Comparison of ENCODE assay signal across 8 cellular contexts in the genomic region with DNA sequence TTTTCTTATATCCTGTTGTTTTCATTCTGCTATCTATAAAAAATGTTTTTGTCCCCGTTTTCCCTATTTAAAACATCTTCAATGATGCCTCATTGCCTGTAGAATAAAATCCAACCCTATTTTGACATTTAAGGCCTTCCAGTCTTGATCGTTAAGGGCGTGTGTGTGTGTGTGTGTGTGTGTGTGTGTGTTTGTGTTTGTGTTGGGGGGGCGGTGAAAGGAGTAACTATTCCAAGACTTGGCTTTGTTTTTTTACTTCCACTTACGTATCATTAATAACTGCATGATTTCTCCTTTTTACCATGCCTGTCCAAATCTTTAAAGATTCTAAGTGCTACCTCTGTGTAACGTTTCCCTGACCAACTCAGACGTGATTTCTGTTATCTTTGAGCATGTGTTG. TPM values are rescaled to one million over a fixed set of nuclear protein-coding genes. Genes with fewer than 3 reads are reported as not detected.
DNase-seq lines count a peak whose midpoint lies in the region; ATAC-seq, FAIRE-seq and TF ChIP-seq lines count a peak whose summit lies in the region.

No MANE protein-coding gene starts in this region.

- H3K27ac ChIP-seq in BLaER1 = peak overlapping the region; percentile 76

- no peaks in the 10 kb centered on the region for H3K9me3 ChIP-seq in BLaER1

- H3K36me3 ChIP-seq in BLaER1 = peaks cover 40% of the 10 kb centered on the region

- FAIRE-seq in GM19239 (lab: Jason Lieb, UNC) = no peak

- peaks cover 68% of the 10 kb centered on the region for H4K20me1 ChIP-seq in BLaER1

- H3K4me3 ChIP-seq in BLaER1 (peak overlapping the region; percentile 94), astrocyte of the spinal cord (ENCODE audit: low read depth, low read length) (peak overlapping the region; percentile 96)

- peak overlapping the region; percentile 90 for H3K4me2 ChIP-seq in BLaER1

- H3K9ac ChIP-seq in BLaER1 = peak overlapping the region; percentile 91

- DNase-seq in KBM-7 (peak; percentile 26), astrocyte of the spinal cord (ENCODE audit: low read depth, low spot score) (peak; percentile 31), lung microvascular endothelial cell (ENCODE audit: low read depth in 2 of 2) (peak; percentile 41 to 54), pons (ENCODE audit: low spot score) (no peak), T1000 (lab: John Stamatoyannopoulos, UW) (no peak), GM19239 (ENCODE audit: insufficient read length, low spot score) (no peak)

- H3K27me3 ChIP-seq in BLaER1 = no peaks in the 10 kb centered on the region

- in situ Hi-C loops in KBM-7 (cut with MboI; ENCODE audit: low pct_unique_long_range_greater_than_20kb, low sequenced_read_pairs) (no loop called here), astrocyte of the spinal cord (cut with HindIII; ENCODE audit: low sequenced_read_pairs) (no loop called here)

- no peak for ATAC-seq in HG03159 (IDR thresholded peaks at IDR 0.05; ENCODE audit: unreplicated experiment)

- no peak for TF ChIP-seq CTCF in astrocyte of the spinal cord (IDR thresholded peaks at IDR 0.05; ENCODE audit: low read depth, low read length)

- H3K4me1 ChIP-seq in BLaER1 = peaks cover 47% of the 10 kb centered on the region

RNA-seq across cellular contexts. Expression of a gene that starts 0.8 kb away (rescaled TPM):
- total RNA-seq in lung microvascular endothelial cell = 10.2 and 14.9 TPM in 2 replicates

RNA-seq across cellular contexts. Expression of a gene that starts 1.0 kb away (rescaled TPM):
- 17.7 and 26.2 TPM in 2 replicates for total RNA-seq in lung microvascular endothelial cell

RNA-seq across cellular contexts. Expression of a gene that starts 55.0 kb away (rescaled TPM):
- 2.8 and 3.7 TPM in 2 replicates for total RNA-seq in lung microvascular endothelial cell

RNA-seq across cellular contexts. Expression of a gene that starts 55.3 kb away (rescaled TPM):
- total RNA-seq in lung microvascular endothelial cell = 9.9 and 11.6 TPM in 2 replicates

Comparison
In these comparisons a context has a peak if more than half of its experiments do, and no peak if none do; other contexts are left out.
1. DNase-seq: peak in KBM-7 (single experiment), astrocyte of the spinal cord (single experiment) and lung microvascular endothelial cell (2 of 2); none in pons (single experiment), T1000 (single experiment) and GM19239 (single experiment).